In the genomic region with DNA sequence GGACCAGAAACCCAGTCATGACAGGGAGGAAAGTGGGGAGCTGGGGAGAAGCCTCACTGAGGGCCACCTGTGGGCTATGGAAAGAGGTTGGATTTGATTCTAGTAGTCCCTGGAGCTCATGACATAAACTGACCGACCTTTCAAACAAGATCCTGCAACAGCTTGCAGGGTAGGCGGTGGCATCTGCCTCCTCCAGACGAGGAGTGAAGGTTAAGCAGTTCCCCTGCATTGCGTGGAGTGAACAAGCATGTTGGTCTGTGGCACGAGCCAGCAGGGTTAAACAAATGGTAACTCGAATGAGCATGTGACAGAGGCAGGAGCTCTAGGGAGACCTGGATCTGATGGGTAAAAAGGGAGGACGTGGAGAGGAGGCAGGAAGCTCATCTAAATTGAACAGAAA, we compare ENCODE assay signal across 15 cellular contexts. TPM values are rescaled to one million over a fixed set of nuclear protein-coding genes. Genes with fewer than 3 reads are reported as not detected.
DNase-seq lines count a peak whose midpoint lies in the region; ATAC-seq, FAIRE-seq and TF ChIP-seq lines count a peak whose summit lies in the region.
"Had no signal": no experiment of that assay in that cellular context is flagged by ENCODE, and none has a peak within 500 bp of the region (broad histone marks: within the 10 kb centered on the region; RNA-seq: fewer than 3 reads in every experiment).

No MANE protein-coding gene starts in this region.

- no peak overlapping the region for H3K23ac ChIP-seq in H1 (ENCODE audit: insufficient read length)

- peaks cover 51% of the 10 kb centered on the region for H3K4me1 Mint-ChIP-seq in osteocyte (ENCODE audit: unreplicated experiment)

- H3K56ac ChIP-seq in H1 (replicated peaks; ENCODE audit: insufficient read length, low read depth, low read length) = no peak overlapping the region

- WGBS in H1 (ENCODE audit: extremely low coverage in 1 of 2, insufficient coverage in 1 of 2, insufficient read length in 1 of 2, insufficient replicate concordance in 2 of 2, low coverage in 1 of 2, low lambda C conversion rate in 2 of 2, missing lambda C conversion rate in 1 of 2), 2 experiments = 81% methylated on average over 7 of the region's 7 CpGs; no CpG with 5 or more reads in 1 of the 2 experiments

- H3K9me2 ChIP-seq in PC-9 (ENCODE audit: insufficient read depth) = no peaks in the 10 kb centered on the region

- BruUV-seq in PC-9 (replicated peaks; lab: Mats Ljungman, UMichigan) = no TSS peak

- H3K27me3 Mint-ChIP-seq in osteocyte (ENCODE audit: unreplicated experiment) = no peaks in the 10 kb centered on the region

- H3K4me1 ChIP-seq in PC-9 (replicated peaks; ENCODE audit: insufficient read depth) (peaks cover 43% of the 10 kb centered on the region), H1 (replicated peaks in 1 of 4; ENCODE audit: control insufficient read depth in 3 of 4, insufficient read depth in 4 of 4, low read length in 3 of 4) (peaks cover 0 to 2% (median 0%) of the 10 kb centered on the region in 4 experiments; a peak in 2 of 7 replicates)

- H3K27me3 ChIP-seq in PC-9 (ENCODE audit: insufficient read depth, low read depth) (no peaks in the 10 kb centered on the region), H1 (replicated peaks in 1 of 4; ENCODE audit: control insufficient read depth in 3 of 4, extremely low read depth in 1 of 4, insufficient read depth in 3 of 4, low read length in 3 of 4) (no peaks in the 10 kb centered on the region)

- TF ChIP-seq EP300 in H1 (IDR thresholded peaks at IDR 0.05; ENCODE audit: borderline replicate concordance in 1 of 2, low read depth in 2 of 2, low read length in 2 of 2) = no peak

- H3K14ac ChIP-seq in H1 (ENCODE audit: insufficient read length) = no peak overlapping the region

- TF ChIP-seq CTCF in PC-9 (conservative IDR thresholded peaks at IDR 0.05) (no peak), H1 (IDR thresholded peaks at IDR 0.05; ENCODE audit: control extremely low read depth in 1 of 3, insufficient read depth in 1 of 3, low read depth in 1 of 3, low read length in 3 of 3) (no peak), osteocyte (IDR thresholded peaks at IDR 0.05) (no peak)

- H3K9me3 ChIP-seq in PC-9 (ENCODE audit: insufficient read depth, low read depth) (0 out of 2 replicates have a peak, but pooled peaks cover 3% of the 10 kb centered on the region), H1 (ENCODE audit: insufficient read depth in 2 of 2, low read depth in 1 of 2, low read length in 1 of 2) (peaks cover 4 to 8% of the 10 kb centered on the region in 2 experiments; a peak in 2 of 4 replicates)

- H3F3A ChIP-seq in PC-9 (ENCODE audit: insufficient read depth, low read depth) = peaks cover 39% of the 10 kb centered on the region

- H2AFZ ChIP-seq in PC-9 (no peak overlapping the region), H1 (ENCODE audit: low read length) (no peak overlapping the region)

- H2AK5ac ChIP-seq in H1 (ENCODE audit: low read depth, low read length) = no peak overlapping the region

- peak overlapping the region; percentile 8; the same call in 1 of the 2 replicates for H4K8ac ChIP-seq in H1 (ENCODE audit: extremely low read depth, insufficient read depth, low read length)

- FAIRE-seq in H1 (lab: Jason Lieb, UNC) = no peak
- FAIRE-seq: RCC 7860 had no signal

- H3K4ac ChIP-seq in H1 (replicated peaks; ENCODE audit: insufficient read length, low read depth, low read length) = peak overlapping the region; percentile 39

- peak; percentile 11 for DNase-seq in Ammon's horn (ENCODE audit: low spot score)
- no peak for DNase-seq in PC-9
- DNase-seq in H1 (ENCODE audit: low read depth in 1 of 2, low spot score in 2 of 2) = no peak
- DNase-seq in osteocyte (ENCODE audit: extremely low spot score, unreplicated experiment) = no peak
- no peak for DNase-seq in GDM1 (lab: John Stamatoyannopoulos, UW)
- no peak for DNase-seq in SHP77 (lab: John Stamatoyannopoulos, UW)
- DNase-seq: ACHN; AML-193; CD4-positive, CD25-positive, alpha-beta regulatory T cell; DMS79; NCI-H1436 treated with DMSO at 0.1 percent for 48 hours; NCI-H2081 treated with DMSO at 0.1 percent for 48 hours; NCI-H510A treated with DMSO at 0.1 percent for 48 hours had no signal

- no peak overlapping the region for H4K5ac ChIP-seq in H1 (ENCODE audit: insufficient read length, low read depth, low read length)

- H2BK20ac ChIP-seq in H1 (ENCODE audit: low read length) = no peak overlapping the region; the same call in 1 of the 2 replicates

- no peak overlapping the region for H3K4me3 Mint-ChIP-seq in osteocyte (ENCODE audit: unreplicated experiment)
- H3K4me3 Mint-ChIP-seq: CD4-positive, CD25-positive, alpha-beta regulatory T cell had no signal

- intact Hi-C loops in PC-9 (cut with micrococcal nuclease; ENCODE audit: unreplicated experiment) = loop anchor here (5.0 to 10.0 kb wide), 2 partner anchors 80 to 758 kb away; no protein-coding TSS in a partner anchor

- no peak overlapping the region for H2BK120ac ChIP-seq in H1 (replicated peaks; ENCODE audit: low read depth, low read length)

- H4K20me1 ChIP-seq in PC-9 (ENCODE audit: insufficient read depth) (no peaks in the 10 kb centered on the region), H1 (replicated peaks in 1 of 2; ENCODE audit: control insufficient read depth in 1 of 2, insufficient read depth in 2 of 2, low read length in 2 of 2) (no peaks in the 10 kb centered on the region)

- H3K27ac Mint-ChIP-seq in osteocyte (ENCODE audit: unreplicated experiment) = peak overlapping the region; percentile 81
- H3K27ac Mint-ChIP-seq: CD4-positive, CD25-positive, alpha-beta regulatory T cell had no signal

- POLR2A ChIA-PET in PC-9 (lab: Charles Lee; ENCODE audit: unreplicated experiment) = interaction anchor here (0.6 kb wide), 1 partner anchor 549 kb away, joined by 3 read pairs; a partner anchor contains a TSS
- POLR2A ChIA-PET in H1 (lab: Charles Lee; ENCODE audit: partially characterized antibody) = no interaction called here

- H3K27ac ChIP-seq in PC-9 = peak overlapping the region; percentile 61
- no peak overlapping the region for H3K27ac ChIP-seq in H1 (ENCODE audit: low read depth, low read length)

- H2BK15ac ChIP-seq in H1 (ENCODE audit: low read length) = no peak overlapping the region

- no peaks in the 10 kb centered on the region for H3K36me3 ChIP-seq in PC-9 (ENCODE audit: low read depth)
- H3K36me3 ChIP-seq in H1 (ENCODE audit: control insufficient read depth in 2 of 4, insufficient read depth in 4 of 4, low read length in 3 of 4) = no peaks in the 10 kb centered on the region

- peak overlapping the region; percentile 63; the same call in 1 of the 2 replicates for H2BK12ac ChIP-seq in H1 (ENCODE audit: low read depth, low read length)

- no peaks in the 10 kb centered on the region for H3K79me1 ChIP-seq in H1 (ENCODE audit: low read depth, low read length)

- no peaks in the 10 kb centered on the region for H3K9me3 Mint-ChIP-seq in osteocyte (ENCODE audit: unreplicated experiment)
- H3K9me3 Mint-ChIP-seq: CD4-positive, CD25-positive, alpha-beta regulatory T cell had no signal

- no peak overlapping the region for H2BK5ac ChIP-seq in H1 (ENCODE audit: low read depth, low read length)

- no peak for TF ChIP-seq RAD21 in H1 (IDR thresholded peaks at IDR 0.05 in 1 of 2, conservative IDR thresholded peaks at IDR 0.05 in 1 of 2; ENCODE audit: low read depth in 2 of 2, low read length in 2 of 2)

- peak overlapping the region; percentile 15; the same call in 1 of the 2 replicates for H3K4me2 ChIP-seq in PC-9
- H3K4me2 ChIP-seq in H1 (ENCODE audit: insufficient read depth in 1 of 2, low read depth in 2 of 2, low read length in 2 of 2) = no peak overlapping the region

- H4K91ac ChIP-seq in H1 (replicated peaks; ENCODE audit: insufficient read length, low read length) = peak overlapping the region; percentile 66

- ATAC-seq in GM19395 (IDR thresholded peaks at IDR 0.05; ENCODE audit: unreplicated experiment) = no peak

- H3K4me3 ChIP-seq in PC-9 (no peak overlapping the region), H1 (ENCODE audit: extremely low read depth in 1 of 4, insufficient read depth in 2 of 4, low read depth in 3 of 4, low read length in 4 of 4) (no peak overlapping the region)

- TF ChIP-seq POLR2A in H1 (IDR thresholded peaks at IDR 0.05; ENCODE audit: control extremely low read depth in 1 of 2, low read depth in 2 of 2, low read length in 2 of 2) = no peak

- no peaks in the 10 kb centered on the region; the same call in 1 of the 2 replicates for H3K23me2 ChIP-seq in H1 (ENCODE audit: low read depth, low read length)

- H3K79me2 ChIP-seq in PC-9 (ENCODE audit: low read depth) (no peaks in the 10 kb centered on the region), H1 (ENCODE audit: control insufficient read depth in 1 of 2, insufficient read depth in 2 of 2, low read length in 2 of 2) (no peaks in the 10 kb centered on the region)

- CTCF ChIA-PET in PC-9 (lab: Charles Lee) (no interaction called here), H1 (lab: Charles Lee; ENCODE audit: partially characterized antibody) (interaction anchor here (1.0 to 1.2 kb wide), 2 partner anchors 26 to 28 kb away, joined by 4 to 6 read pairs; no protein-coding TSS in a partner anchor)

- no peak overlapping the region for H3K9ac ChIP-seq in H1 (replicated peaks in 1 of 4; ENCODE audit: extremely low read depth in 1 of 4, low read depth in 3 of 4, low read length in 3 of 4)

- H3K18ac ChIP-seq in H1 (ENCODE audit: extremely low read depth, low read length) = peak overlapping the region; percentile 0; the same call in 1 of the 2 replicates

- no peaks in the 10 kb centered on the region for H3K36me3 Mint-ChIP-seq in osteocyte (ENCODE audit: unreplicated experiment)
- H3K36me3 Mint-ChIP-seq: CD4-positive, CD25-positive, alpha-beta regulatory T cell had no signal

RNA-seq across cellular contexts. Expression of a gene that starts 12.7 kb away (rescaled TPM):
- total RNA-seq in PC-9 (2021) = 0.61 and 0.63 TPM in 2 replicates
- total RNA-seq in H1 (2021; fragmentation: NEBNext Ultra II Directional; extraction: Animal tissue kit (Norgen Biotek cat#: 25700)) = not detected in 2 replicates
- polyA plus RNA-seq in H1 (2011; rRNA removed) = 0.02 TPM in 2 replicates
- 0.03 TPM for polyA plus RNA-seq in H1 (2011; cell fraction: cytosol; rRNA removed)
- not detected for polyA plus RNA-seq in H1 (2011; cell fraction: nucleus; rRNA removed)
- 0.05 to 0.08 TPM in 2 of 4 replicates, not detected in the others for polyA plus RNA-seq in H1 (2012, experiment 1 of 2)
- not detected for polyA plus RNA-seq in H1 (2012, experiment 2 of 2)
- polyA plus RNA-seq in H1 (2013, experiment 1 of 2) = 0.04 TPM
- polyA plus RNA-seq in H1 (2013, experiment 2 of 2) = 0.07 TPM
- not detected in 2 replicates for polyA minus RNA-seq in H1 (2011; rRNA and poly(A)+ RNA removed)
- not detected for polyA minus RNA-seq in H1 (2011; cell fraction: cytosol; rRNA and poly(A)+ RNA removed)
- polyA minus RNA-seq in H1 (2011; cell fraction: nucleus; rRNA and poly(A)+ RNA removed) = not detected
- 0.26 TPM in 1 of 2 replicates, not detected in the other for total RNA-seq in osteocyte
- total RNA-seq: CD4-positive, CD25-positive, alpha-beta regulatory T cell had no signal

RNA-seq across cellular contexts. Expression of a gene that starts 25.4 kb away (rescaled TPM):
- total RNA-seq in PC-9 (2021) = 18.2 and 22.4 TPM in 2 replicates
- 10.8 and 11.2 TPM in 2 replicates for total RNA-seq in H1 (2021; fragmentation: NEBNext Ultra II Directional; extraction: Animal tissue kit (Norgen Biotek cat#: 25700))
- polyA plus RNA-seq in H1 (2011; rRNA removed) = 41.4 and 42.6 TPM in 2 replicates
- 33.0 TPM for polyA plus RNA-seq in H1 (2011; cell fraction: cytosol; rRNA removed)
- 44.2 TPM for polyA plus RNA-seq in H1 (2011; cell fraction: nucleus; rRNA removed)
- polyA plus RNA-seq in H1 (2012, experiment 1 of 2) = 13.6 to 17.7 TPM (median 15.8 TPM) in 4 replicates
- 18.5 TPM for polyA plus RNA-seq in H1 (2012, experiment 2 of 2)
- 13.1 TPM for polyA plus RNA-seq in H1 (2013, experiment 1 of 2)
- 13.7 TPM for polyA plus RNA-seq in H1 (2013, experiment 2 of 2)
- 16.3 and 17.1 TPM in 2 replicates for polyA minus RNA-seq in H1 (2011; rRNA and poly(A)+ RNA removed)
- polyA minus RNA-seq in H1 (2011; cell fraction: cytosol; rRNA and poly(A)+ RNA removed) = 9.3 TPM
- polyA minus RNA-seq in H1 (2011; cell fraction: nucleus; rRNA and poly(A)+ RNA removed) = 11.0 TPM
- total RNA-seq in osteocyte = 18.9 and 19.4 TPM in 2 replicates
